In genomic region chr19:9849786-9850185, GRCh38 we compare ENCODE assay signal across 15 cellular contexts. TPM values are rescaled to one million over a fixed set of nuclear protein-coding genes. Genes with fewer than 3 reads are reported as not detected.
DNase-seq lines count a peak whose midpoint lies in the region; TF ChIP-seq lines count a peak whose summit lies in the region.
"Had no signal": no experiment of that assay in that cellular context is flagged by ENCODE, and none has a peak within 500 bp of the region (broad histone marks: within the 10 kb centered on the region; RNA-seq: fewer than 3 reads in every experiment).

No MANE protein-coding gene starts in this region.

- no peak overlapping the region for H3K9ac ChIP-seq in muscle layer of colon (ENCODE audit: low read length)

- POLR2A ChIA-PET in HEK293 (lab: Yijun Ruan, JAX): no interaction called here

- no peaks in the 10 kb centered on the region for H3K27me3 ChIP-seq in muscle layer of colon (ENCODE audit: control insufficient read depth in 1 of 2, insufficient read depth in 2 of 2, low read length in 2 of 2)
- H3K27me3 ChIP-seq: SJCRH30 had no signal

- H3K4me3 ChIP-seq in HEK293 (ENCODE audit: low read depth, low read length): no peak overlapping the region
- H3K4me3 ChIP-seq in muscle layer of colon (ENCODE audit: low read depth in 1 of 2, low read length in 2 of 2): no peak overlapping the region
- H3K4me3 ChIP-seq: GM12878, SJCRH30 had no signal

- H3K27ac Mint-ChIP-seq in brain: peak overlapping the region in 3 of 5 experiments; percentile 84 to 95 (median 88)
- H3K27ac Mint-ChIP-seq in activated naive CD4-positive, alpha-beta T cell treated with anti-CD3 and anti-CD28 coated beads, Interleukin-2, amount 10 ng/mL, durations not matched to agents 7 days and 5 days: no peak overlapping the region

- no peak overlapping the region for H3K4me3 Mint-ChIP-seq in brain
- no peak overlapping the region for H3K4me3 Mint-ChIP-seq in activated naive CD4-positive, alpha-beta T cell treated with anti-CD3 and anti-CD28 coated beads, Interleukin-2, amount 10 ng/mL, durations not matched to agents 7 days and 5 days
- H3K4me3 Mint-ChIP-seq: CD14-positive monocyte had no signal

- H3K27ac ChIP-seq in HEK293 (ENCODE audit: extremely low read depth, low read depth, low read length) (no peak overlapping the region), muscle layer of colon (ENCODE audit: low read depth, low read length) (peak overlapping the region; percentile 20)
- H3K27ac ChIP-seq: SJCRH30 had no signal

- CTCF ChIA-PET in HEK293 (lab: Yijun Ruan, JAX): interaction anchor here (0.5 to 0.6 kb wide), 2 partner anchors 25 to 1037 kb away, joined by 3 to 7 read pairs; no protein-coding TSS in a partner anchor
- CTCF ChIA-PET in activated naive CD4-positive, alpha-beta T cell treated with anti-CD3 and anti-CD28 coated beads, Interleukin-2, amount 10 ng/mL, durations not matched to agents 7 days and 5 days (lab: Charles Lee): no interaction called here

- H3K9me3 Mint-ChIP-seq in brain: no peaks in the 10 kb centered on the region
- H3K9me3 Mint-ChIP-seq in activated naive CD4-positive, alpha-beta T cell treated with anti-CD3 and anti-CD28 coated beads, Interleukin-2, amount 10 ng/mL, durations not matched to agents 7 days and 5 days: no peaks in the 10 kb centered on the region

- peaks cover 0 to 60% of the 10 kb centered on the region in 2 experiments; a peak in 2 of 3 replicates for H3K36me3 ChIP-seq in HEK293 (ENCODE audit: control insufficient read depth in 2 of 2, insufficient read depth in 1 of 2, low read length in 2 of 2)
- H3K36me3 ChIP-seq in muscle layer of colon (ENCODE audit: insufficient read depth, low read length): peaks cover 20% of the 10 kb centered on the region

- no peaks in the 10 kb centered on the region for H3K27me3 Mint-ChIP-seq in brain
- H3K27me3 Mint-ChIP-seq in activated naive CD4-positive, alpha-beta T cell treated with anti-CD3 and anti-CD28 coated beads, Interleukin-2, amount 10 ng/mL, durations not matched to agents 7 days and 5 days: no peaks in the 10 kb centered on the region

- peak; percentile 25 for DNase-seq in NCI-H1092 treated with DMSO at 0.1 percent for 48 hours (lab: John Stamatoyannopoulos, UW)
- DNase-seq in NCI-H1092 (lab: John Stamatoyannopoulos, UW): no peak
- no peak for DNase-seq in NCI-H510A treated with DMSO at 0.1 percent for 48 hours (lab: John Stamatoyannopoulos, UW)
- no peak for DNase-seq in DMS153 (lab: John Stamatoyannopoulos, UW)
- no peak for DNase-seq in activated naive CD4-positive, alpha-beta T cell treated with anti-CD3 and anti-CD28 coated beads, Interleukin-2, amount 10 ng/mL, durations not matched to agents 7 days and 5 days
- DNase-seq: 8988T, NCI-H1436 treated with DMSO at 0.1 percent for 48 hours, NCI-H2081, NCI-H526 treated with DMSO at 0.1 percent for 48 hours, SJCRH30 had no signal

- H3K4me1 ChIP-seq in HEK293 (ENCODE audit: control insufficient read depth, insufficient read depth, low read length): no peaks in the 10 kb centered on the region
- peaks cover 14% of the 10 kb centered on the region for H3K4me1 ChIP-seq in muscle layer of colon (ENCODE audit: insufficient read depth, low read length)
- H3K4me1 ChIP-seq: SJCRH30 had no signal

- H3K4me1 Mint-ChIP-seq in brain: peaks cover 24% of the 10 kb centered on the region
- H3K4me1 Mint-ChIP-seq in activated naive CD4-positive, alpha-beta T cell treated with anti-CD3 and anti-CD28 coated beads, Interleukin-2, amount 10 ng/mL, durations not matched to agents 7 days and 5 days: peaks cover 15% of the 10 kb centered on the region
- H3K4me1 Mint-ChIP-seq: CD14-positive monocyte had no signal

- H3K36me3 Mint-ChIP-seq in brain: peaks cover 28% of the 10 kb centered on the region
- H3K36me3 Mint-ChIP-seq in activated naive CD4-positive, alpha-beta T cell treated with anti-CD3 and anti-CD28 coated beads, Interleukin-2, amount 10 ng/mL, durations not matched to agents 7 days and 5 days: peaks cover 30% of the 10 kb centered on the region

- H3K9me3 ChIP-seq in HEK293 (ENCODE audit: control insufficient read depth, insufficient read depth, low read depth, low read length) (no peaks in the 10 kb centered on the region), muscle layer of colon (ENCODE audit: low read length) (no peaks in the 10 kb centered on the region)
- H3K9me3 ChIP-seq: SJCRH30 had no signal

- TF ChIP-seq CTCF in HEK293 (tag by site-specific recombination; IDR thresholded peaks at IDR 0.05): no peak
- TF ChIP-seq CTCF in brain (conservative IDR thresholded peaks at IDR 0.05): no peak

TF ChIP-seq in HEK293, 187 proteins besides CTCF, POLR2A, EP300 and RAD21:
- TF ChIP-seq PATZ1 (tag by site-specific recombination; IDR thresholded peaks at IDR 0.05) (0 out of 2 replicates have a peak, but pooled peaks have one; percentile 28), ZNF211 (tag by site-specific recombination; IDR thresholded peaks at IDR 0.05; ENCODE audit: low read depth) (no peak)

RNA-seq across cellular contexts. Expression of gene PIN1, which starts 14.7 kb away (rescaled TPM):
- 273 TPM for polyA plus RNA-seq in brain (ENCODE audit: insufficient read depth, low read depth, low replicate concordance)

RNA-seq across cellular contexts. Expression of gene UBL5, which starts 22.1 kb away (rescaled TPM):
- 841 TPM for polyA plus RNA-seq in brain (ENCODE audit: insufficient read depth, low read depth, low replicate concordance)

RNA-seq across cellular contexts. Expression of gene FBXL12, which starts 30.9 kb away (rescaled TPM):
- 15.3 TPM for polyA plus RNA-seq in brain (ENCODE audit: insufficient read depth, low read depth, low replicate concordance)
